In genomic region chr16:28188085-28188916, GRCh38 we compare ENCODE assay signal across 1 cellular context.
TF ChIP-seq lines count a peak whose summit lies in the region.

No MANE protein-coding gene starts in this region.

TF ChIP-seq in GM23338, 12 proteins besides CTCF, POLR2A, EP300 and RAD21 (continued from another document):
- TF ChIP-seq ZNF462 (CRISPR knock-in tag; IDR thresholded peaks at IDR 0.05) (no peak), POLR2AphosphoS5 (IDR thresholded peaks at IDR 0.05; ENCODE audit: low read depth) (no peak), EZH2 (IDR thresholded peaks at IDR 0.05; ENCODE audit: low read depth, unreplicated experiment) (no peak), EZH2phosphoT487 (IDR thresholded peaks at IDR 0.05; ENCODE audit: unreplicated experiment) (no peak), ZNF331 (CRISPR knock-in tag; IDR thresholded peaks at IDR 0.05; ENCODE audit: low read depth) (no peak), CREB1 (CRISPR knock-in tag; IDR thresholded peaks at IDR 0.05; ENCODE audit: low read depth) (no peak), ETS1 (IDR thresholded peaks at IDR 0.05) (no peak), NANOG (IDR thresholded peaks at IDR 0.05; ENCODE audit: borderline replicate concordance) (no peak), JUNB (IDR thresholded peaks at IDR 0.05; ENCODE audit: unreplicated experiment) (no peak)
- TF ChIP-seq, protein P1, sequence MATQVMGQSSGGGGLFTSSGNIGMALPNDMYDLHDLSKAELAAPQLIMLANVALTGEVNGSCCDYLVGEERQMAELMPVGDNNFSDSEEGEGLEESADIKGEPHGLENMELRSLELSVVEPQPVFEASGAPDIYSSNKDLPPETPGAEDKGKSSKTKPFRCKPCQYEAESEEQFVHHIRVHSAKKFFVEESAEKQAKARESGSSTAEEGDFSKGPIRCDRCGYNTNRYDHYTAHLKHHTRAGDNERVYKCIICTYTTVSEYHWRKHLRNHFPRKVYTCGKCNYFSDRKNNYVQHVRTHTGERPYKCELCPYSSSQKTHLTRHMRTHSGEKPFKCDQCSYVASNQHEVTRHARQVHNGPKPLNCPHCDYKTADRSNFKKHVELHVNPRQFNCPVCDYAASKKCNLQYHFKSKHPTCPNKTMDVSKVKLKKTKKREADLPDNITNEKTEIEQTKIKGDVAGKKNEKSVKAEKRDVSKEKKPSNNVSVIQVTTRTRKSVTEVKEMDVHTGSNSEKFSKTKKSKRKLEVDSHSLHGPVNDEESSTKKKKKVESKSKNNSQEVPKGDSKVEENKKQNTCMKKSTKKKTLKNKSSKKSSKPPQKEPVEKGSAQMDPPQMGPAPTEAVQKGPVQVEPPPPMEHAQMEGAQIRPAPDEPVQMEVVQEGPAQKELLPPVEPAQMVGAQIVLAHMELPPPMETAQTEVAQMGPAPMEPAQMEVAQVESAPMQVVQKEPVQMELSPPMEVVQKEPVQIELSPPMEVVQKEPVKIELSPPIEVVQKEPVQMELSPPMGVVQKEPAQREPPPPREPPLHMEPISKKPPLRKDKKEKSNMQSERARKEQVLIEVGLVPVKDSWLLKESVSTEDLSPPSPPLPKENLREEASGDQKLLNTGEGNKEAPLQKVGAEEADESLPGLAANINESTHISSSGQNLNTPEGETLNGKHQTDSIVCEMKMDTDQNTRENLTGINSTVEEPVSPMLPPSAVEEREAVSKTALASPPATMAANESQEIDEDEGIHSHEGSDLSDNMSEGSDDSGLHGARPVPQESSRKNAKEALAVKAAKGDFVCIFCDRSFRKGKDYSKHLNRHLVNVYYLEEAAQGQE (IDR thresholded peaks at IDR 0.05; ENCODE audit: unreplicated experiment), result no peak
